In the genomic region with DNA sequence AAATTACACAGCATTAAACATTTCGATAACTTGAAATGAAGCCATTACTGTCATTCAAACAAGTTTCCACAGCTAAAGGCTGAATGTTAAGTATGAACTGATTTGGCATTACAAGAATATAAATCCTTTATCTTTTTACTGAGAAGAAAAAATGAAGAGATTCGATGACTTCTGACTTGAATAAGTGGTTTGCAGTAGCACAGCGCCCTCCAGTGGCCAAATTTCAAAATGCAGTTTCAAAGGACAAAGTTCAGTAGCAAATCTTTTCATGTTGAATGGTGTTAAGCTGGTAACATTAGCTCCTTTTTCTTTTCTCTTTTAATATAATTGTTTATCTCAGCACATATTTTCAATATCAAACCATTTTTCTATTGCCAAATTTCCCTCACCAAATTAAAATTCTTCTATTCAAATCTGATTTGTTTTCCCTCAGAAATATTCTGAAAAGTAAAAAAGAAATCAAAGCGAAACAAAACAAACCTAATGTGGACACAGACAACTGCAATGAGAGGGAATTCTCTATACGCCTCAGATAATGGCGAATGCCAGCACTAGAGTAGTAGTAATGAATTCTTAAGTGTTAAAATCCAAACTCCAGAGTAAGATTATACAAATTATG, we compare ENCODE assay signal across 8 cellular contexts.
DNase-seq lines count a peak whose midpoint lies in the region; TF ChIP-seq lines count a peak whose summit lies in the region.

No MANE protein-coding gene starts in this region.

- peak; percentile 73 for DNase-seq in ELR (ENCODE audit: low read depth)
- peak; percentile 62 for DNase-seq in NCI-H1092 treated with DMSO at 0.1 percent for 48 hours (lab: John Stamatoyannopoulos, UW)
- DNase-seq in T1000 (lab: John Stamatoyannopoulos, UW), result peak; percentile 55
- peak; percentile 55 to 68 (median 61) for DNase-seq in immature natural killer cell
- peak; percentile 44 to 45 for DNase-seq in stimulated activated CD4-positive, alpha-beta T cell treated with anti-CD3 and anti-CD28 coated beads, Interleukin-15, amount 100 ng/mL, for 1 hour (ENCODE audit: low read depth in 1 of 2, low spot score in 1 of 2)
- no peak for DNase-seq in hepatic stellate cell (ENCODE audit: low spot score)
- no peak for DNase-seq in HPDE6-E6E7 (ENCODE audit: extremely low spot score)

- H3K4me3 Mint-ChIP-seq in brain (peak overlapping the region in 4 of 5 experiments; percentile 45 to 72 (median 57)), immature natural killer cell (no peak overlapping the region)

- no peaks in the 10 kb centered on the region for H3K36me3 Mint-ChIP-seq in brain
- no peaks in the 10 kb centered on the region for H3K36me3 Mint-ChIP-seq in immature natural killer cell

- peak; percentile 94 to 95 for TF ChIP-seq CTCF in brain (conservative IDR thresholded peaks at IDR 0.05)

- H3K9me3 Mint-ChIP-seq in brain (no peaks in the 10 kb centered on the region), immature natural killer cell (no peaks in the 10 kb centered on the region)

- H3K4me1 Mint-ChIP-seq in brain (peaks cover 75% of the 10 kb centered on the region), immature natural killer cell (peaks cover 19 to 23% of the 10 kb centered on the region in 2 donors)

- H3K27ac Mint-ChIP-seq in brain, result peak overlapping the region in 4 of 5 experiments; percentile 17 to 77 (median 53)
- H3K27ac Mint-ChIP-seq in immature natural killer cell, result no peak overlapping the region

- H3K27me3 Mint-ChIP-seq in brain (no peaks in the 10 kb centered on the region), immature natural killer cell (ENCODE audit: low read depth in 3 of 3) (peaks cover 0 to 2% (median 0%) of the 10 kb centered on the region in 3 donors)

Comparison
In these comparisons a context has a peak if more than half of its experiments do, and no peak if none do; other contexts are left out.
1. DNase-seq: peak in ELR (single experiment), NCI-H1092 treated with DMSO at 0.1 percent for 48 hours (single experiment), T1000 (single experiment), immature natural killer cell (3 of 3) and stimulated activated CD4-positive, alpha-beta T cell treated with anti-CD3 and anti-CD28 coated beads, Interleukin-15, amount 100 ng/mL, for 1 hour (2 of 2); none in hepatic stellate cell (single experiment) and HPDE6-E6E7 (single experiment).
2. H3K27ac Mint-ChIP-seq: peak in brain (4 of 5); none in immature natural killer cell (0 of 6).
3. H3K4me3 Mint-ChIP-seq: peak in brain (4 of 5); none in immature natural killer cell (0 of 5).